In genomic region chr6:10351678-10352220, GRCh38 we compare ENCODE assay signal across 22 cellular contexts.
"Had no signal": no experiment of that assay in that cellular context is flagged by ENCODE, and none has a peak within 500 bp of the region (broad histone marks: within the 10 kb centered on the region; RNA-seq: fewer than 3 reads in every experiment).

No MANE protein-coding gene starts in this region.

- H3K27me3 Mint-ChIP-seq: activated CD4-positive, alpha-beta T cell treated with anti-CD3 and anti-CD28 coated beads, Interleukin-2, amount 10 ng/mL, durations not matched to agents 7 days and 5 days; brain had no signal

- H3K4me1 Mint-ChIP-seq: activated CD4-positive, alpha-beta T cell treated with anti-CD3 and anti-CD28 coated beads, Interleukin-2, amount 10 ng/mL, durations not matched to agents 7 days and 5 days; brain; central memory CD8-positive, alpha-beta T cell; naive thymus-derived CD8-positive, alpha-beta T cell had no signal

- H3K27me3 ChIP-seq: esophagus muscularis mucosa, pancreas, tibial nerve, uterus had no signal

- H3K4me3 Mint-ChIP-seq: activated CD4-positive, alpha-beta T cell treated with anti-CD3 and anti-CD28 coated beads, Interleukin-2, amount 10 ng/mL, durations not matched to agents 7 days and 5 days; activated CD8-positive, alpha-beta T cell treated with anti-CD3 and anti-CD28 coated beads, Interleukin-2, amount 10 ng/mL, durations not matched to agents 7 days and 5 days; activated naive CD4-positive, alpha-beta T cell treated with anti-CD3 and anti-CD28 coated beads for 36 hours; activated T-cell treated with anti-CD3 and anti-CD28 coated beads, Interleukin-2, amount 50 U/mL, for 24 hours; brain; central memory CD8-positive, alpha-beta T cell; naive thymus-derived CD8-positive, alpha-beta T cell had no signal

- H3K27ac Mint-ChIP-seq: activated CD4-positive, alpha-beta T cell treated with anti-CD3 and anti-CD28 coated beads, Interleukin-2, amount 10 ng/mL, durations not matched to agents 7 days and 5 days; activated CD8-positive, alpha-beta T cell treated with anti-CD3 and anti-CD28 coated beads, Interleukin-2, amount 10 ng/mL, durations not matched to agents 7 days and 5 days; activated naive CD4-positive, alpha-beta T cell treated with anti-CD3 and anti-CD28 coated beads for 36 hours; activated T-cell treated with anti-CD3 and anti-CD28 coated beads, Interleukin-2, amount 50 U/mL, for 24 hours; brain; naive thymus-derived CD8-positive, alpha-beta T cell had no signal

- FAIRE-seq: pancreas had no signal

- H3K4me3 ChIP-seq: esophagus muscularis mucosa, pancreas, tibial nerve, uterus had no signal

- H3K9me3 Mint-ChIP-seq: activated CD4-positive, alpha-beta T cell treated with anti-CD3 and anti-CD28 coated beads, Interleukin-2, amount 10 ng/mL, durations not matched to agents 7 days and 5 days; activated T-cell treated with anti-CD3 and anti-CD28 coated beads, Interleukin-2, amount 50 U/mL, for 24 hours had no signal

- DNase-seq: activated CD4-positive, alpha-beta T cell treated with anti-CD3 and anti-CD28 coated beads, Interleukin-2, amount 10 ng/mL, durations not matched to agents 7 days and 5 days; activated CD8-positive, alpha-beta T cell treated with anti-CD3 and anti-CD28 coated beads, Interleukin-2, amount 10 ng/mL, durations not matched to agents 7 days and 5 days; activated naive CD4-positive, alpha-beta T cell treated with anti-CD3 and anti-CD28 coated beads for 36 hours; activated T-cell treated with anti-CD3 and anti-CD28 coated beads, Interleukin-2, amount 50 U/mL, for 24 hours; anterior cingulate cortex; cortex of kidney; effector CD4-positive, alpha-beta T cell; mesendoderm; naive thymus-derived CD8-positive, alpha-beta T cell; pancreas; stimulated activated CD4-positive, alpha-beta T cell treated with anti-CD3 and anti-CD28 coated beads, Interleukin-12 subunit alpha, Interleukin-12 subunit beta, amount 100 ng/mL, for 4 hours; stimulated activated CD4-positive, alpha-beta T cell treated with anti-CD3 and anti-CD28 coated beads, Interleukin-1b, Interleukin-23, amount 100 ng/mL, for 48 hours; stimulated activated CD8-positive, alpha-beta memory T cell treated with anti-CD3 and anti-CD28 coated beads, Interleukin-4, amount 100 ng/mL, for 48 hours; stimulated activated naive CD4-positive, alpha-beta T cell treated with Interleukin-2 at 50 U/mL for 16 hours; T-helper 1 cell; uterus had no signal

- H3K36me3 ChIP-seq: esophagus muscularis mucosa, neutrophil, pancreas, tibial nerve, uterus had no signal

- H3K4me1 ChIP-seq: esophagus muscularis mucosa, pancreas, tibial nerve, uterus had no signal

- ATAC-seq: activated CD4-positive, CD25-positive, alpha-beta regulatory T cell treated with anti-CD3 and anti-CD28 coated beads, Interleukin-2, amount 50 U/mL, for 24 hours; activated CD8-positive, alpha-beta T cell treated with anti-CD3 and anti-CD28 coated beads, Interleukin-2, amount 10 ng/mL, durations not matched to agents 7 days and 5 days; naive thymus-derived CD8-positive, alpha-beta T cell; pancreas had no signal

- H3K36me3 Mint-ChIP-seq: brain had no signal

- H3K9me3 ChIP-seq: esophagus muscularis mucosa, neutrophil, pancreas, uterus had no signal

- H3K27ac ChIP-seq: esophagus muscularis mucosa, neutrophil, pancreas, tibial nerve, uterus had no signal
